8 cellular contexts compared by ENCODE assay signal in genomic region chr9:110048473-110048975, GRCh38.
A peak's percentile ranks its signal among the peaks of the same experiment; 100 is the strongest.
DNase-seq lines count a peak whose midpoint lies in the region; ATAC-seq lines count a peak whose summit lies in the region.

No MANE protein-coding gene starts in this region.

- peak overlapping the region; percentile 100 for H3K4me3 ChIP-seq in ACC112 (ENCODE audit: low read depth, low read length)
- H3K4me3 ChIP-seq in effector memory CD4-positive, alpha-beta T cell (ENCODE audit: insufficient read depth, low read depth, low read length, poor library complexity, severe bottlenecking), result peak overlapping the region; percentile 78

- peaks cover 18% of the 10 kb centered on the region for H3K36me3 Mint-ChIP-seq in activated CD4-positive, alpha-beta memory T cell treated with anti-CD3 and anti-CD28 coated beads, Interleukin-2, amount 10 ng/mL, durations not matched to agents 7 days and 5 days (ENCODE audit: low read depth)

- peaks cover 53% of the 10 kb centered on the region for H3K79me2 ChIP-seq in ACC112 (ENCODE audit: control insufficient read depth, insufficient read depth, low read length, unreplicated experiment)

- H3K27me3 Mint-ChIP-seq in activated CD4-positive, alpha-beta memory T cell treated with anti-CD3 and anti-CD28 coated beads, Interleukin-2, amount 10 ng/mL, durations not matched to agents 7 days and 5 days, result peaks cover 15% of the 10 kb centered on the region

- no peaks in the 10 kb centered on the region for H3K9me3 ChIP-seq in effector memory CD4-positive, alpha-beta T cell (ENCODE audit: control insufficient read depth, low read length)

- peak; percentile 58 for ATAC-seq in GM18861 (IDR thresholded peaks at IDR 0.05; ENCODE audit: unreplicated experiment)
- ATAC-seq in HG03064 (IDR thresholded peaks at IDR 0.05; ENCODE audit: low read depth, unreplicated experiment), result peak; percentile 77

- H3K27me3 ChIP-seq in ACC112 (ENCODE audit: insufficient read depth, low read length), result no peaks in the 10 kb centered on the region
- no peaks in the 10 kb centered on the region for H3K27me3 ChIP-seq in effector memory CD4-positive, alpha-beta T cell (replicated peaks; ENCODE audit: control insufficient read depth, insufficient read depth, low read length, poor library complexity, severe bottlenecking)

- peaks cover 26% of the 10 kb centered on the region for H3K4me1 ChIP-seq in ACC112 (ENCODE audit: control insufficient read depth, insufficient read depth, low read length, unreplicated experiment)
- peaks cover 5% of the 10 kb centered on the region for H3K4me1 ChIP-seq in effector memory CD4-positive, alpha-beta T cell (ENCODE audit: control insufficient read depth, insufficient read depth, low read length, poor library complexity, severe bottlenecking)

- POLR2A ChIA-PET in activated CD4-positive, alpha-beta memory T cell treated with anti-CD3 and anti-CD28 coated beads, Interleukin-2, amount 10 ng/mL, durations not matched to agents 7 days and 5 days (lab: Charles Lee), result interaction anchor here (1.0 to 6.7 kb wide), 15 partner anchors 20 to 208 kb away, joined by 3 to 94 read pairs (median 6); partner anchors contain the start of gene TXN

- no peak overlapping the region for H2AFZ ChIP-seq in ACC112 (ENCODE audit: low read length, unreplicated experiment)

- CTCF ChIA-PET in activated CD4-positive, alpha-beta memory T cell treated with anti-CD3 and anti-CD28 coated beads, Interleukin-2, amount 10 ng/mL, durations not matched to agents 7 days and 5 days (lab: Charles Lee), result interaction anchor here (1.0 to 1.9 kb wide), 4 partner anchors 80 to 145 kb away, joined by 3 to 5 read pairs (median 4); no protein-coding TSS in a partner anchor

- DNase-seq in NCI-H69 (lab: John Stamatoyannopoulos, UW) (peak; percentile 96), mesenteric fat pad (ENCODE audit: low spot score) (peak; percentile 94)
- DNase-seq in activated CD4-positive, alpha-beta memory T cell treated with anti-CD3 and anti-CD28 coated beads, Interleukin-2, amount 10 ng/mL, durations not matched to agents 7 days and 5 days, result peak; percentile 87
- peak; percentile 56 to 64 (median 57) for DNase-seq in effector memory CD4-positive, alpha-beta T cell
- DNase-seq in stimulated activated CD8-positive, alpha-beta memory T cell treated with anti-CD3 and anti-CD28 coated beads, Interleukin-15, amount 100 ng/mL, for 4 hours (ENCODE audit: low read depth in 2 of 2), result peak; percentile 46

- H3K36me3 ChIP-seq in ACC112 (ENCODE audit: insufficient read depth, low read length), result peaks cover 13% of the 10 kb centered on the region
- H3K36me3 ChIP-seq in effector memory CD4-positive, alpha-beta T cell (ENCODE audit: control insufficient read depth, insufficient read depth, low read length), result no peaks in the 10 kb centered on the region

- H3K4me1 Mint-ChIP-seq in activated CD4-positive, alpha-beta memory T cell treated with anti-CD3 and anti-CD28 coated beads, Interleukin-2, amount 10 ng/mL, durations not matched to agents 7 days and 5 days, result peaks cover 46% of the 10 kb centered on the region

- peak overlapping the region; percentile 96 for H3K4me3 Mint-ChIP-seq in activated CD4-positive, alpha-beta memory T cell treated with anti-CD3 and anti-CD28 coated beads, Interleukin-2, amount 10 ng/mL, durations not matched to agents 7 days and 5 days

- peak overlapping the region; percentile 87 for H3K27ac ChIP-seq in ACC112 (ENCODE audit: low read depth, low read length)
- no peak overlapping the region for H3K27ac ChIP-seq in effector memory CD4-positive, alpha-beta T cell (ENCODE audit: insufficient read depth, low read length, poor library complexity, severe bottlenecking)

- H3K27ac Mint-ChIP-seq in activated CD4-positive, alpha-beta memory T cell treated with anti-CD3 and anti-CD28 coated beads, Interleukin-2, amount 10 ng/mL, durations not matched to agents 7 days and 5 days, result peak overlapping the region; percentile 78

- no peaks in the 10 kb centered on the region for H3K9me3 Mint-ChIP-seq in activated CD4-positive, alpha-beta memory T cell treated with anti-CD3 and anti-CD28 coated beads, Interleukin-2, amount 10 ng/mL, durations not matched to agents 7 days and 5 days

Comparison
In these comparisons a context has a peak if more than half of its experiments do, and no peak if none do; other contexts are left out.
1. DNase-seq: peak in every context shown above with its lines; median percentile 96 in NCI-H69; 94 in mesenteric fat pad; 87 in activated CD4-positive, alpha-beta memory T cell treated with anti-CD3 and anti-CD28 coated beads, Interleukin-2, amount 10 ng/mL, durations not matched to agents 7 days and 5 days; 57 in effector memory CD4-positive, alpha-beta T cell; 46 in stimulated activated CD8-positive, alpha-beta memory T cell treated with anti-CD3 and anti-CD28 coated beads, Interleukin-15, amount 100 ng/mL, for 4 hours.